9 cellular contexts compared by ENCODE assay signal in genomic region chr11:31813242-31813960, GRCh38. TPM values are rescaled to one million over a fixed set of nuclear protein-coding genes. Genes with fewer than 3 reads are reported as not detected.
A peak's percentile ranks its signal among the peaks of the same experiment; 100 is the strongest.
DNase-seq lines count a peak whose midpoint lies in the region; ATAC-seq and TF ChIP-seq lines count a peak whose summit lies in the region.
"Had no signal": no experiment of that assay in that cellular context is flagged by ENCODE, and none has a peak within 500 bp of the region (broad histone marks: within the 10 kb centered on the region; RNA-seq: fewer than 3 reads in every experiment).

No MANE protein-coding gene starts in this region.

- peaks cover 14 to 65% (median 49%) of the 10 kb centered on the region in 7 donors for H3K9me3 Mint-ChIP-seq in CD14-positive monocyte
- peaks cover 3% of the 10 kb centered on the region for H3K9me3 Mint-ChIP-seq in nephron

- H3K4me3 ChIP-seq in HUES64 (ENCODE audit: low read length) (peak overlapping the region; percentile 46), duodenal mucosa (ENCODE audit: low read depth in 1 of 2, low read length in 2 of 2) (peak overlapping the region; percentile 56 to 61)

- peaks cover 14 to 25% of the 10 kb centered on the region in 2 donors for H3K36me3 Mint-ChIP-seq in CD14-positive monocyte
- H3K36me3 Mint-ChIP-seq in nephron (ENCODE audit: low read depth), result no peaks in the 10 kb centered on the region

- H3K4me1 Mint-ChIP-seq in CD14-positive monocyte (peaks cover 59% of the 10 kb centered on the region), nephron (peaks cover 48% of the 10 kb centered on the region)

- H3K27me3 ChIP-seq in HUES64 (ENCODE audit: insufficient read depth, low read length) (peaks cover 100% of the 10 kb centered on the region), duodenal mucosa (ENCODE audit: control insufficient read depth in 1 of 2, insufficient read depth in 2 of 2, low read length in 2 of 2) (peaks cover 91 to 92% of the 10 kb centered on the region in 2 donors)

- H3K27ac ChIP-seq in HUES64 (ENCODE audit: low read depth, low read length) (no peak overlapping the region), duodenal mucosa (ENCODE audit: low read depth, low read length) (no peak overlapping the region)
- H3K27ac ChIP-seq: VCaP had no signal

- DNase-seq in CD14-positive monocyte (ENCODE audit: low spot score) (no peak), SIG-M5 (lab: John Stamatoyannopoulos, UW) (no peak), NCI-H1048 (lab: John Stamatoyannopoulos, UW) (no peak)

- H3K27me3 Mint-ChIP-seq in CD14-positive monocyte (ENCODE audit: low read depth in 3 of 3), result peaks cover 86 to 100% (median 93%) of the 10 kb centered on the region in 3 donors
- H3K27me3 Mint-ChIP-seq in nephron (ENCODE audit: low read depth), result peaks cover 81% of the 10 kb centered on the region

- H3K9me3 ChIP-seq in HUES64 (ENCODE audit: insufficient read depth, low read depth, low read length), result no peaks in the 10 kb centered on the region
- no peaks in the 10 kb centered on the region for H3K9me3 ChIP-seq in duodenal mucosa (ENCODE audit: control insufficient read depth in 1 of 2, low read length in 2 of 2)

- H3K4me3 Mint-ChIP-seq in CD14-positive monocyte (peak overlapping the region; percentile 67 to 92), nephron (peak overlapping the region in 2 of 3 experiments; percentile 38 to 44)

- H3K4me1 ChIP-seq in HUES64 (ENCODE audit: insufficient read depth, low read length), result peaks cover 50% of the 10 kb centered on the region
- peaks cover 54 to 56% of the 10 kb centered on the region in 2 donors for H3K4me1 ChIP-seq in duodenal mucosa (ENCODE audit: control insufficient read depth in 1 of 2, insufficient read depth in 2 of 2, low read length in 2 of 2)

- no peaks in the 10 kb centered on the region for H3K36me3 ChIP-seq in HUES64 (ENCODE audit: insufficient read depth, low read length)
- no peaks in the 10 kb centered on the region for H3K36me3 ChIP-seq in duodenal mucosa (ENCODE audit: control insufficient read depth in 1 of 2, insufficient read depth in 2 of 2, low read length in 2 of 2)

- ATAC-seq in GM19452 (IDR thresholded peaks at IDR 0.05; ENCODE audit: unreplicated experiment) (no peak), HG02759 (IDR thresholded peaks at IDR 0.05; ENCODE audit: unreplicated experiment) (no peak)

- 2% methylated on average over 25 of the region's 31 CpGs for WGBS in HUES64

- TF ChIP-seq CTCF in CD14-positive monocyte (IDR thresholded peaks at IDR 0.05) (no peak), nephron (IDR thresholded peaks at IDR 0.05; ENCODE audit: unreplicated experiment in 3 of 3) (no peak)

- H3K27ac Mint-ChIP-seq in CD14-positive monocyte (no peak overlapping the region), nephron (no peak overlapping the region)

- H3K9ac ChIP-seq in HUES64 (ENCODE audit: low read depth, low read length), result no peak overlapping the region
- H3K9ac ChIP-seq in duodenal mucosa (ENCODE audit: low read depth in 1 of 2, low read length in 2 of 2), result no peak overlapping the region

- intact Hi-C loops in CD14-positive monocyte (cut with micrococcal nuclease), result no loop called here

RNA-seq across cellular contexts. Expression of gene PAX6, which starts 2.3 kb away (rescaled TPM):
- not detected for polyA plus RNA-seq in CD14-positive monocyte
- polyA plus RNA-seq in HUES64 (2013, experiment 1 of 2), result 2.2 TPM
- 5.3 TPM for polyA plus RNA-seq in HUES64 (2013, experiment 2 of 2)
